ENCODE assay signal across 1 cellular context in genomic region chr4:105714071-105714521, GRCh38.
A peak's percentile ranks its signal among the peaks of the same experiment; 100 is the strongest.
TF ChIP-seq lines count a peak whose summit lies in the region.

No MANE protein-coding gene starts in this region.

TF ChIP-seq in K562, 482 proteins besides CTCF, POLR2A, EP300 and RAD21 (continued from another document):
- TF ChIP-seq PBX2 (CRISPR knock-in tag; IDR thresholded peaks at IDR 0.05; ENCODE audit: low read depth): no peak
- TF ChIP-seq PBX2 (tag; conservative IDR thresholded peaks at IDR 0.05; ENCODE audit: low read depth): 0 out of 2 replicates have a peak, but pooled peaks have one; percentile 27
- TF ChIP-seq ZBTB17 (CRISPR knock-in tag; IDR thresholded peaks at IDR 0.05): no peak
- no peak for TF ChIP-seq TAF7 (tag; IDR thresholded peaks at IDR 0.05)
- TF ChIP-seq BRF1 (IDR thresholded peaks at IDR 0.05; ENCODE audit: borderline replicate concordance, extremely low read depth, insufficient read length): no peak
